1 cellular context compared by ENCODE assay signal in the genomic region with DNA sequence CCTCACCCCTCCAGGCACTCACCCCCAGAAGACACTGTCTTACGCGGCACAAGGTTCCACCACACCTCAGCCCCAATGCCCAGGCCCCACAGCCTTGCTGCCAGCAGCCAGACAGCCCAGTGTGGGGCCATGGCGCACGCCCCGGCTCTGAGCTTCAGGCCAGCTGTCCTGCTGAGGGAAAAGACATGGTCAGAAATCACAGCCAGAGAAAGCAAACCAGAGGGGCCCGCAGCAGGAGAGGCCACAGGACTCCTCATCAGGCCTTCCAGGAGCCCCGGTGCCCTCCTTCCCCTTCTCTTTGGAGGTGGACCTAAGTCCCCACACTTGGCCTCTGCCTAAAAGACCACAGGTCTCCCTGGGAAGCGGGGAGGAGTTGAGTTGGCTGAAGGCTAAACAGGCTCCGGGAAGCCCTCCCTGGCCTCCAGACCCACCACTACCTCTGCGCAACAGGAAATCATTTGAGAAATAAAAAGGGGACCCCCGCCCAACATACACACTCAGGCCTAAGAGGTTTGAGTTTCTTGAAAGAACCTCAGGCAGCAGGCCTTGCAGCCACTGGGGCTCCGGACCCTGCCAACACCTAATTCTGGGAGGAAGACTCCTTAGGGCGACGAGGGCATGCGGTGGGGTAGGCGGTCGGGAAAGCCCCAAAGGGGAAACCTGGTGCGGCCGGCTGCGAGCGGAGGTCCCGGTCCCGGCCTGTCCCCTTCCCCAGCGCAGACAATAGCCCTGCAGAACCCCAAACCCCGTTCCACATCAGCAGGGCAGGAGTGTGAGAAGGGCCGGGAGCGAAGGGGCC.
TF ChIP-seq lines count a peak whose summit lies in the region.

No MANE protein-coding gene starts in this region.

TF ChIP-seq in endothelial cell of umbilical vein, 7 proteins besides CTCF, POLR2A, EP300 and RAD21:
- TF ChIP-seq GATA2 (IDR thresholded peaks at IDR 0.05; ENCODE audit: insufficient read depth, insufficient read length, low read depth, low read length) (no peak), POLR2AphosphoS5 (IDR thresholded peaks at IDR 0.05; ENCODE audit: insufficient read depth, low read depth, low read length) (no peak), FOS (IDR thresholded peaks at IDR 0.05; ENCODE audit: borderline replicate concordance, insufficient read depth, low read length) (no peak), JUN (IDR thresholded peaks at IDR 0.05; ENCODE audit: borderline replicate concordance, insufficient read depth, insufficient read length, low read depth) (no peak), MYC (IDR thresholded peaks at IDR 0.05; ENCODE audit: low read depth, low read length) (no peak), MAX (IDR thresholded peaks at IDR 0.05; ENCODE audit: insufficient read depth, insufficient read length) (no peak), EZH2 (IDR thresholded peaks at IDR 0.05; ENCODE audit: borderline replicate concordance, low read depth, low read length, severe bottlenecking) (no peak)
TF ChIP-seq in endothelial cell of umbilical vein: peak in this region for 0.
